Comparison of ENCODE assay signal across 8 cellular contexts in the genomic region with DNA sequence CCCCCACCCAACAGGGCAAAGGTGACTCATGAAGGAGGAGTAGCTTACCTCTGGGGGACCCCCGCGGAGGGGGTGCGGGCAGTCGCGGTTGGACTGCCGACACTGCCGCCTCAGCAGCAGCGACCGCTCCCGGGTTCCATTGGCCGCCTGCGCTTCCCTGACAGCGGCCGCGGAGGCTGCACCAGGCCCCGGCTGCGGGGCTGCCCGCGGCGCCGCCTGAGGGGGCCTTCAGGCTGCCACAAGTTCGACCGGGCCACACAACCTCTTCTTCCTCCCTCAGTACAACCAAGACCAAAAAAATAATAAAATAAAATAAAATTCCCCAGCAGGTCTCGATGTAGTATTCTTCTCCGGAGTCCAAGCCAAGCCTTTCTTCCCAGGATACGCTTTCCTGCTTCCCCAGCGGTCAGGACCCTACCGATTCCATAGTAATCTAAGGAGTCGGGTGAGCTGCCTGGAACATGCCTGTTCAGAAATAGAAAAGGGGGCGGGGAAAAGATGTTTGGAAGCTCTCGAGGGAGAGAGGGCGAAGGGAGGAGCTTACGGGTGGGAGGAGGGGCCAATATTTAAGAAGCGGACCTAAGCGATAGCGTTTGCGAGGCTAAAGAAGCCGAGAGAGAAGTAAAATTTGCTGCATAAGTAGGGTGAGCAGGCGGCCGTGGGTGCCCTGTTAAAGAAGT. TPM values are rescaled to one million over a fixed set of nuclear protein-coding genes. Genes with fewer than 3 reads are reported as not detected.
DNase-seq lines count a peak whose midpoint lies in the region; ATAC-seq lines count a peak whose summit lies in the region.

PI4KB (minus strand) TSS at position 194 of the 680 bp plus-strand sequence. CDS start 10,935 bp downstream, outside the sequence.

- intact Hi-C loops in left colon (cut with DNase I, micrococcal nuclease), result no loop called here

- DNase-seq in AML-193 (lab: John Stamatoyannopoulos, UW), result peak; percentile 96 to 98
- peak; percentile 97 for DNase-seq in NCI-H774 (lab: John Stamatoyannopoulos, UW)
- peak; percentile 57 to 92 for DNase-seq in activated CD4-positive, alpha-beta T cell treated with anti-CD3 and anti-CD28 coated beads, Interleukin-2, amount 50 U/mL, for 24 hours (ENCODE audit: low read depth in 1 of 2, low spot score in 1 of 2)
- peak; percentile 99 for DNase-seq in dedifferentiated amniotic fluid mesenchymal stem cell (ENCODE audit: extremely low spot score)
- peak; percentile 92 to 94 for DNase-seq in left colon
- peak; percentile 68 to 79 for DNase-seq in stimulated activated CD4-positive, alpha-beta T cell treated with anti-CD3 and anti-CD28 coated beads, Interleukin-1b, Interleukin-23, amount 100 ng/mL, for 4 hours (ENCODE audit: low read depth in 2 of 2)

- ATAC-seq in GM19324 (IDR thresholded peaks at IDR 0.05; ENCODE audit: low FRiP score, unreplicated experiment), result peak; percentile 74
- peak; percentile 65 for ATAC-seq in HG03565 (IDR thresholded peaks at IDR 0.05; ENCODE audit: unreplicated experiment)
- peak; percentile 97 for ATAC-seq in left colon

RNA-seq across cellular contexts. Expression of gene PI4KB, which starts in this region (rescaled TPM):
- total RNA-seq in left colon, result 10 to 100 TPM; 56.7 to 58.3 TPM

Comparison
In these comparisons a context has a peak if more than half of its experiments do, and no peak if none do; other contexts are left out.
1. Peak in every context shown above with its lines: DNase-seq and ATAC-seq.